In the genomic region with DNA sequence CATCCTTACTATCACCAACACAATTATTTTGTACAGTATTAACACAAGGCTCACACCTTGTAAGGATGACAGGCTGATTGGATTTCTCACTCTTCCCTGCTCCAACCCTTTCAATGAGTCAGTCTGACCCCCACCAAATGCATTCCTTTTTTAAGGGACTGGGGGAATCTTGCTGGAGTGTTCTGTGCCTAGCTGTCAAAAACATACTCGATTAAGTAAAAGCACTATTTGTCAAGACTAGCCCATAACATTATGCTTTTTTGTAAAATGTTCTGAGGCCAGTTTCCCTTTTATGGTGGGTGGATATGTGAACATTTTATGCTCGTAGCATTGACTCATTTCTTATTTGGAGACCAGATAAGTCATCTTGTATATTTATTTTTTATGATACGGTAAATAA, we compare ENCODE assay signal across 27 cellular contexts.
DNase-seq lines count a peak whose midpoint lies in the region; ATAC-seq and TF ChIP-seq lines count a peak whose summit lies in the region.
"Had no signal": no experiment of that assay in that cellular context is flagged by ENCODE, and none has a peak within 500 bp of the region (broad histone marks: within the 10 kb centered on the region; RNA-seq: fewer than 3 reads in every experiment).

No MANE protein-coding gene starts in this region.

- BruUV-seq in Calu3 (replicated peaks; lab: Mats Ljungman, UMichigan): no TSS peak

- peak overlapping the region; percentile 39 for H3K27ac Mint-ChIP-seq in Calu3 (ENCODE audit: unreplicated experiment)
- H3K27ac Mint-ChIP-seq in activated naive CD8-positive, alpha-beta T cell treated with anti-CD3 and anti-CD28 coated beads, Interleukin-2, amount 50 U/mL, for 24 hours: peak overlapping the region; percentile 32
- H3K27ac Mint-ChIP-seq in memory B cell: peak overlapping the region; percentile 77
- H3K27ac Mint-ChIP-seq: activated CD4-positive, alpha-beta memory T cell treated with anti-CD3 and anti-CD28 coated beads, Interleukin-2, amount 10 ng/mL, durations not matched to agents 7 days and 5 days; activated naive CD8-positive, alpha-beta T cell; activated T-helper 2 cell treated with anti-CD3 and anti-CD28 coated beads, Interferon-gamma antibody, Interleukin-2, Interleukin-4, amounts not matched to agents 10 μg/mL and 5 μg/mL and 100 μg/mL, durations not matched to agents 14 hours and 24 hours and 36 hours; GM23338; mesothelial cell of epicardium; T-helper 1 cell treated with Interleukin-12 subunit alpha and Interleukin-12 subunit beta and Interleukin-4 antibody, amounts not matched to agents 30 μg/mL and 1 μg/mL, for 36 hours had no signal

- TF ChIP-seq CTCF in Calu3 (IDR thresholded peaks at IDR 0.05; ENCODE audit: unreplicated experiment): no peak
- no peak for TF ChIP-seq CTCF in GM10248 (IDR thresholded peaks at IDR 0.05; ENCODE audit: control extremely low read depth, extremely low read depth, low read depth, missing control alignments)

- POLR2A ChIA-PET in GM10248 (lab: Yijun Ruan, JAX): no interaction called here

- CTCF ChIA-PET in Calu3 (lab: Charles Lee): no interaction called here
- CTCF ChIA-PET in GM10248 (lab: Yijun Ruan, JAX): interaction anchor here (1.2 to 2.1 kb wide), 5 partner anchors 10 to 389 kb away, joined by 3 to 9 read pairs (median 4); no protein-coding TSS in a partner anchor

- H3K4me3 Mint-ChIP-seq in Calu3 (ENCODE audit: low read depth, unreplicated experiment): no peak overlapping the region
- peak overlapping the region; percentile 44 for H3K4me3 Mint-ChIP-seq in activated naive CD8-positive, alpha-beta T cell treated with anti-CD3 and anti-CD28 coated beads, Interleukin-2, amount 50 U/mL, for 24 hours
- no peak overlapping the region for H3K4me3 Mint-ChIP-seq in memory B cell
- H3K4me3 Mint-ChIP-seq: activated CD4-positive, alpha-beta memory T cell treated with anti-CD3 and anti-CD28 coated beads, Interleukin-2, amount 10 ng/mL, durations not matched to agents 7 days and 5 days; activated naive CD8-positive, alpha-beta T cell; GM23338; mesothelial cell of epicardium; naive thymus-derived CD4-positive, alpha-beta T cell; T-helper 1 cell treated with Interleukin-12 subunit alpha and Interleukin-12 subunit beta and Interleukin-4 antibody, amounts not matched to agents 30 μg/mL and 1 μg/mL, for 36 hours had no signal

- H3K27me3 Mint-ChIP-seq in Calu3 (ENCODE audit: unreplicated experiment) (no peaks in the 10 kb centered on the region), memory B cell (no peaks in the 10 kb centered on the region)
- peaks cover 3% of the 10 kb centered on the region for H3K27me3 Mint-ChIP-seq in activated naive CD8-positive, alpha-beta T cell treated with anti-CD3 and anti-CD28 coated beads, Interleukin-2, amount 50 U/mL, for 24 hours
- H3K27me3 Mint-ChIP-seq: activated naive CD8-positive, alpha-beta T cell had no signal

- H3K9me3 Mint-ChIP-seq in Calu3 (ENCODE audit: low read depth, unreplicated experiment) (no peaks in the 10 kb centered on the region), memory B cell (no peaks in the 10 kb centered on the region)
- H3K9me3 Mint-ChIP-seq in activated naive CD8-positive, alpha-beta T cell treated with anti-CD3 and anti-CD28 coated beads, Interleukin-2, amount 50 U/mL, for 24 hours: no peaks in the 10 kb centered on the region
- H3K9me3 Mint-ChIP-seq: activated CD4-positive, alpha-beta memory T cell treated with anti-CD3 and anti-CD28 coated beads, Interleukin-2, amount 10 ng/mL, durations not matched to agents 7 days and 5 days; activated T-helper 2 cell treated with anti-CD3 and anti-CD28 coated beads, Interferon-gamma antibody, Interleukin-2, Interleukin-4, amounts not matched to agents 10 μg/mL and 5 μg/mL and 100 μg/mL, durations not matched to agents 14 hours and 24 hours and 36 hours; GM23338; mesothelial cell of epicardium; naive thymus-derived CD4-positive, alpha-beta T cell; T-helper 1 cell treated with Interleukin-12 subunit alpha and Interleukin-12 subunit beta and Interleukin-4 antibody, amounts not matched to agents 30 μg/mL and 1 μg/mL, for 36 hours had no signal

- DNase-seq in Calu3: no peak
- peak; percentile 54 for DNase-seq in M059J (ENCODE audit: low read depth)
- no peak for DNase-seq in activated naive CD8-positive, alpha-beta T cell treated with anti-CD3 and anti-CD28 coated beads, Interleukin-2, amount 50 U/mL, for 24 hours
- no peak for DNase-seq in memory B cell (ENCODE audit: low spot score in 2 of 2)
- no peak for DNase-seq in mesenteric fat pad (ENCODE audit: low spot score)
- no peak for DNase-seq in GM10248 (ENCODE audit: extremely low spot score)
- no peak for DNase-seq in midbrain (lab: John Stamatoyannopoulos, UW)
- DNase-seq: activated CD4-positive, alpha-beta memory T cell treated with anti-CD3 and anti-CD28 coated beads, Interleukin-2, amount 10 ng/mL, durations not matched to agents 7 days and 5 days; activated CD4-positive, alpha-beta T cell treated with anti-CD3 and anti-CD28 coated beads for 1 hour; COR-L47; DMS79 treated with DMSO at 0.1 percent for 48 hours; left lung; naive thymus-derived CD4-positive, alpha-beta T cell; NCI-H1092 treated with DMSO at 0.1 percent for 48 hours; NCI-H187; NCI-H2171; NCI-H526; stimulated activated CD4-positive, alpha-beta T cell treated with anti-CD3 and anti-CD28 coated beads, Interleukin-1b, Interleukin-23, amount 100 ng/mL, for 48 hours; stimulated activated CD8-positive, alpha-beta memory T cell treated with anti-CD3 and anti-CD28 coated beads, Interleukin-4, amount 100 ng/mL, for 48 hours; tibial artery had no signal

- peak; percentile 5 for ATAC-seq in activated naive CD8-positive, alpha-beta T cell treated with anti-CD3 and anti-CD28 coated beads, Interleukin-2, amount 50 U/mL, for 24 hours
- ATAC-seq in memory B cell (ENCODE audit: low read depth): no peak
- no peak for ATAC-seq in HG02852 (IDR thresholded peaks at IDR 0.05; ENCODE audit: unreplicated experiment)
- ATAC-seq: GM12878; GM23338; left lung; naive thymus-derived CD4-positive, alpha-beta T cell had no signal

- intact Hi-C loops in Calu3 (cut with micrococcal nuclease; ENCODE audit: unreplicated experiment): no loop called here

- H3K4me1 Mint-ChIP-seq in Calu3 (ENCODE audit: low read depth, unreplicated experiment) (peaks cover 58% of the 10 kb centered on the region), memory B cell (peaks cover 29% of the 10 kb centered on the region)
- H3K4me1 Mint-ChIP-seq in activated naive CD8-positive, alpha-beta T cell treated with anti-CD3 and anti-CD28 coated beads, Interleukin-2, amount 50 U/mL, for 24 hours: peaks cover 65% of the 10 kb centered on the region
- H3K4me1 Mint-ChIP-seq: mesothelial cell of epicardium had no signal

- peaks cover 13% of the 10 kb centered on the region for H3K36me3 Mint-ChIP-seq in Calu3 (ENCODE audit: insufficient read depth, unreplicated experiment)
- H3K36me3 Mint-ChIP-seq in activated naive CD8-positive, alpha-beta T cell treated with anti-CD3 and anti-CD28 coated beads, Interleukin-2, amount 50 U/mL, for 24 hours (ENCODE audit: low read depth): no peaks in the 10 kb centered on the region
- H3K36me3 Mint-ChIP-seq in memory B cell: no peaks in the 10 kb centered on the region
- H3K36me3 Mint-ChIP-seq: mesothelial cell of epicardium had no signal
